ENCODE assay signal across 1 cellular context in the genomic region with DNA sequence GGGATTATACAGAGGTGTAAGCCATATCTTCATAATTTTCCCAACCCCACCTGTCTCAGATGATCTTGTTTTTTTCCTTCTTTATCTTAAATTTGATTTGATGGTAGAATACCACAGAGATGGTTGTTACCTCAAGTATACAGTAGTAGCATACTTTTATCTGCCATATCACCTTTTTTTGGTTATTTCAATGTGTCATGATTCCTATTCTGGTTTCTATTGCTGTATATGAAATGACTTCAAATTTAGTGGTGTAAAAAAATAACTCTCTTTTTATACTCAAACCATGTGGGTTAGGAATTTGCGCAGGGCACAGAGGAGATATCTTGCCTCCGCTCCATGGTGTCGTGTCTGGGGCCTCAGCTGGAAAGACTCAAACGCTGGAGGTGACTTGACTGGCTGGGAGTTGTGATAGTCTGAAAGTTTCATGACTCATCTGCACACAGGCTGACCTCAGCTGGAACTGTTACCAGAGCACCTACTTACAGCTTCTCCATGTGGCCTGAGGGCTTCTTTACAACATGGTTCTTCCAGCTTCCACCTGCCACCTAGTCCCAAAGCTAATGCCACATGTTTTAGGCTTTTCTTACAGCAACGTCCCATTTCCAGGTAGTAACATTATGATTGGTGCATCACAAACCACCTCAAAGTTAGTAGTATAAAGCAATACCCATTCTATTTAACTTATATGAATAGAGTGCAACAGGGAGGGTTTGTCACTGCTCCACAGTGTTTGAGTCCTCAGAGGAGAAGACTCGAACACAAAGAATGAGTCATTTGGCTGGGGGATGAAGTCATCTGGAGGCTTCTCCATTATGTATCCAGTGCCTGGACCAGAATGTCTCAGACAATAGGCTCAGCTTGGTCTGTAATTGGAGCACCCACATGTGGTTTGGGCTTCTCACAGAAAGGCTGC.
TF ChIP-seq lines count a peak whose summit lies in the region.

No MANE protein-coding gene starts in this region.

TF ChIP-seq in K562, 482 proteins besides CTCF, POLR2A, EP300 and RAD21 (continued from another document and continues in another):
- TF ChIP-seq ZBTB43 (CRISPR knock-in tag; IDR thresholded peaks at IDR 0.05) (no peak), ELF1 (tag; IDR thresholded peaks at IDR 0.05) (no peak), CXXC5 (CRISPR knock-in tag; IDR thresholded peaks at IDR 0.05) (no peak), SOX6 (IDR thresholded peaks at IDR 0.05) (0 out of 2 replicates have a peak, but pooled peaks have one; percentile 36), KDM2B (CRISPR knock-in tag; IDR thresholded peaks at IDR 0.05) (no peak), CCNT2 (IDR thresholded peaks at IDR 0.05; ENCODE audit: borderline replicate concordance, extremely low read depth, insufficient read length, low read depth, low read length) (no peak), SP2 (IDR thresholded peaks at IDR 0.05; ENCODE audit: extremely low read depth, low read depth, low read length, poor library complexity, severe bottlenecking) (no peak), KLF13 (tag; IDR thresholded peaks at IDR 0.05; ENCODE audit: borderline replicate concordance, low read depth) (0 out of 2 replicates have a peak, but pooled peaks have one; percentile 3), ZNF507 (tag; conservative IDR thresholded peaks at IDR 0.05) (no peak), PHF20 (IDR thresholded peaks at IDR 0.05; ENCODE audit: partially characterized antibody) (no peak), PBX2 (CRISPR knock-in tag; IDR thresholded peaks at IDR 0.05; ENCODE audit: low read depth) (no peak), PBX2 (tag; conservative IDR thresholded peaks at IDR 0.05; ENCODE audit: low read depth) (no peak), RBM17 (IDR thresholded peaks at IDR 0.05; ENCODE audit: borderline replicate concordance, low read depth, low read length) (no peak), ZNF175 (CRISPR knock-in tag; IDR thresholded peaks at IDR 0.05; ENCODE audit: low read depth) (0 out of 2 replicates have a peak, but pooled peaks have one; percentile 56), MTA3 (IDR thresholded peaks at IDR 0.05; ENCODE audit: borderline replicate concordance) (no peak), NCOA2 (IDR thresholded peaks at IDR 0.05; ENCODE audit: partially characterized antibody in 2 of 2) (no peak), MITF (IDR thresholded peaks at IDR 0.05) (no peak), TEAD4 (IDR thresholded peaks at IDR 0.05; ENCODE audit: low read length) (0 out of 2 replicates have a peak, but pooled peaks have one; percentile 28), TEAD4 (CRISPR knock-in tag; IDR thresholded peaks at IDR 0.05; ENCODE audit: borderline replicate concordance) (no peak), IRF1 (CRISPR knock-in tag; IDR thresholded peaks at IDR 0.05; ENCODE audit: borderline replicate concordance) (no peak)
- TF ChIP-seq, protein P1, sequence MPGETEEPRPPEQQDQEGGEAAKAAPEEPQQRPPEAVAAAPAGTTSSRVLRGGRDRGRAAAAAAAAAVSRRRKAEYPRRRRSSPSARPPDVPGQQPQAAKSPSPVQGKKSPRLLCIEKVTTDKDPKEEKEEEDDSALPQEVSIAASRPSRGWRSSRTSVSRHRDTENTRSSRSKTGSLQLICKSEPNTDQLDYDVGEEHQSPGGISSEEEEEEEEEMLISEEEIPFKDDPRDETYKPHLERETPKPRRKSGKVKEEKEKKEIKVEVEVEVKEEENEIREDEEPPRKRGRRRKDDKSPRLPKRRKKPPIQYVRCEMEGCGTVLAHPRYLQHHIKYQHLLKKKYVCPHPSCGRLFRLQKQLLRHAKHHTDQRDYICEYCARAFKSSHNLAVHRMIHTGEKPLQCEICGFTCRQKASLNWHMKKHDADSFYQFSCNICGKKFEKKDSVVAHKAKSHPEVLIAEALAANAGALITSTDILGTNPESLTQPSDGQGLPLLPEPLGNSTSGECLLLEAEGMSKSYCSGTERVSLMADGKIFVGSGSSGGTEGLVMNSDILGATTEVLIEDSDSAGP (CRISPR knock-in tag; IDR thresholded peaks at IDR 0.05), result no peak
- TF ChIP-seq, protein P2, sequence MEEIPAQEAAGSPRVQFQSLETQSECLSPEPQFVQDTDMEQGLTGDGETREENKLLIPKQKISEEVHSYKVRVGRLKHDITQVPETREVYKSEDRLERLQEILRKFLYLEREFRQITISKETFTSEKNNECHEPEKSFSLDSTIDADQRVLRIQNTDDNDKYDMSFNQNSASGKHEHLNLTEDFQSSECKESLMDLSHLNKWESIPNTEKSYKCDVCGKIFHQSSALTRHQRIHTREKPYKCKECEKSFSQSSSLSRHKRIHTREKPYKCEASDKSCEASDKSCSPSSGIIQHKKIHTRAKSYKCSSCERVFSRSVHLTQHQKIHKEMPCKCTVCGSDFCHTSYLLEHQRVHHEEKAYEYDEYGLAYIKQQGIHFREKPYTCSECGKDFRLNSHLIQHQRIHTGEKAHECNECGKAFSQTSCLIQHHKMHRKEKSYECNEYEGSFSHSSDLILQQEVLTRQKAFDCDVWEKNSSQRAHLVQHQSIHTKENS (CRISPR knock-in tag; IDR thresholded peaks at IDR 0.05), result no peak
- TF ChIP-seq, protein P3, sequence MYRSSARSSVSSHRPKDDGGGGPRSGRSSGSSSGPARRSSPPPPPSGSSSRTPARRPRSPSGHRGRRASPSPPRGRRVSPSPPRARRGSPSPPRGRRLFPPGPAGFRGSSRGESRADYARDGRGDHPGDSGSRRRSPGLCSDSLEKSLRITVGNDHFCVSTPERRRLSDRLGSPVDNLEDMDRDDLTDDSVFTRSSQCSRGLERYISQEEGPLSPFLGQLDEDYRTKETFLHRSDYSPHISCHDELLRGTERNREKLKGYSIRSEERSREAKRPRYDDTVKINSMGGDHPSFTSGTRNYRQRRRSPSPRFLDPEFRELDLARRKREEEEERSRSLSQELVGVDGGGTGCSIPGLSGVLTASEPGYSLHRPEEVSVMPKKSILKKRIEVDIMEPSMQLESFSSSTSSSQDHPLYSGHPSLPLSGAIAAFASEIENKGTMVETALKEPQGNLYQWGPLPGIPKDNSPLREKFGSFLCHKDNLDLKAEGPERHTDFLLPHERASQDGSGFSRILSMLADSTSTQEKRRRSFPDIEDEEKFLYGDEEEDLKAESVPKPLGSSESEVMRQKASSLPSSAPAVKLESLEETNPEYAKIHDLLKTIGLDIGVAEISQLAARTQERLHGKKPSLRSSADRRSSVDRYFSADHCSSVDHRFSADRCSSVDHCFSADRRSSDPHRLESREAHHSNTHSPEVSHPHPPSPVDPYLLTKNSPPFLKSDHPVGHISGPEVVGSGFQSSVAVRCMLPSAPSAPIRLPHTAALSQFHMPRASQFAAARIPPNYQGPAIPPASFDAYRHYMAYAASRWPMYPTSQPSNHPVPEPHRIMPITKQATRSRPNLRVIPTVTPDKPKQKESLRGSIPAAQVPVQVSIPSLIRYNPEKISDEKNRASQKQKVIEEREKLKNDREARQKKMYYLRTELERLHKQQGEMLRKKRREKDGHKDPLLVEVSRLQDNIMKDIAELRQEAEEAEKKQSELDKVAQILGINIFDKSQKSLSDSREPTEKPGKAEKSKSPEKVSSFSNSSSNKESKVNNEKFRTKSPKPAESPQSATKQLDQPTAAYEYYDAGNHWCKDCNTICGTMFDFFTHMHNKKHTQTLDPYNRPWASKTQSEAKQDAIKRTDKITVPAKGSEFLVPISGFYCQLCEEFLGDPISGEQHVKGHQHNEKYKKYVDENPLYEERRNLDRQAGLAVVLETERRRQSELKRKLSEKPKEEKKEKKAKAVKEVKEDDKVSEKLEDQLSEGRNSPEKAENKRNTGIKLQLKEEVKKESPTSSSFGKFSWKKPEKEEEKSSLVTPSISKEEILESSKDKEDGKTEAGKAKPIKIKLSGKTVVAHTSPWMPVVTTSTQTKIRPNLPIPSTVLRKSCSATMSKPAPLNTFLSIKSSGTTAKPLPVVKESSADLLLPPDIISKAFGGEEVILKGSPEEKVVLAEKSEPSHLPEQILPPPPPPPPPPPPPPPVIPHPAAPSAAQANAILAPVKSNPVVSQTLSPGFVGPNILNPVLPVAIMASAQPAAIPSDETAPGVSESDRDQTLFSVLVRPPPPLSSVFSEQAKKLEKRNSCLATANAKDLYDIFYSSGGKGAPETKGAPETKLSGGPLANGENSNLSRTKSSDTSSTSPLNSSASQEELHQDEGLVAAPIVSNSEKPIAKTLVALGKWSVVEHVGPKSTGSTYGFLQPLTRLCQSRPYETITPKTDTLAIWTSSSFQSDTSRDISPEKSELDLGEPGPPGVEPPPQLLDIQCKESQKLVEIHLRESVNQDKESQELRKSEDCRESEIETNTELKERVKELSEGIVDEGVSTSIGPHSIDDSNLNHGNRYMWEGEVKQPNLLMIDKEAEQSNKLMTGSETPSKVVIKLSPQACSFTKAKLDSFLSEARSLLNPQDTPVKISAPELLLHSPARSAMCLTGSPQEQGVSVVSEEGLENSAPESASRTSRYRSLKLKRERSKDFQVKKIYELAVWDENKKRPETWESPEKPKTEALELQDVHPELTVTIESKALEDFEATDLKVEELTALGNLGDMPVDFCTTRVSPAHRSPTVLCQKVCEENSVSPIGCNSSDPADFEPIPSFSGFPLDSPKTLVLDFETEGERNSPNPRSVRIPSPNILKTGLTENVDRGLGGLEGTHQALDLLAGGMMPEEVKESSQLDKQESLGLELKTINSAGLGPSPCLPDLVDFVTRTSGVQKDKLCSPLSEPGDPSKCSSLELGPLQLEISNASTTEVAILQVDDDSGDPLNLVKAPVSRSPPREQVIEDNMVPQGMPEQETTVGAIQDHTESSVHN (IDR thresholded peaks at IDR 0.05; ENCODE audit: borderline replicate concordance in 1 of 2, low read depth in 1 of 2), result peak in 1 of 2 experiments; percentile 52; a peak in 1 of 4 replicates
- TF ChIP-seq, protein P4, sequence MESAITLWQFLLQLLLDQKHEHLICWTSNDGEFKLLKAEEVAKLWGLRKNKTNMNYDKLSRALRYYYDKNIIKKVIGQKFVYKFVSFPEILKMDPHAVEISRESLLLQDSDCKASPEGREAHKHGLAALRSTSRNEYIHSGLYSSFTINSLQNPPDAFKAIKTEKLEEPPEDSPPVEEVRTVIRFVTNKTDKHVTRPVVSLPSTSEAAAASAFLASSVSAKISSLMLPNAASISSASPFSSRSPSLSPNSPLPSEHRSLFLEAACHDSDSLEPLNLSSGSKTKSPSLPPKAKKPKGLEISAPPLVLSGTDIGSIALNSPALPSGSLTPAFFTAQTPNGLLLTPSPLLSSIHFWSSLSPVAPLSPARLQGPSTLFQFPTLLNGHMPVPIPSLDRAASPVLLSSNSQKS (CRISPR knock-in tag; IDR thresholded peaks at IDR 0.05), result no peak
